In genomic region chr19:35013047-35013819, GRCh38 we compare ENCODE assay signal across 1 cellular context.
TF ChIP-seq lines count a peak whose summit lies in the region.

No MANE protein-coding gene starts in this region.

TF ChIP-seq in H1, 55 proteins besides CTCF, POLR2A, EP300 and RAD21:
- TF ChIP-seq TBP (IDR thresholded peaks at IDR 0.05; ENCODE audit: low read depth, low read length) (peak; percentile 25; the same call in 1 of the 2 replicates), HDAC2 (IDR thresholded peaks at IDR 0.05; ENCODE audit: borderline replicate concordance in 1 of 2, low read depth in 2 of 2, low read length in 2 of 2) (no peak), JUN (IDR thresholded peaks at IDR 0.05; ENCODE audit: low read depth, low read length) (no peak), BRCA1 (IDR thresholded peaks at IDR 0.05; ENCODE audit: low read depth, low read length) (peak; percentile 30; the same call in 1 of the 2 replicates), USF2 (IDR thresholded peaks at IDR 0.05; ENCODE audit: low read length) (peak; percentile 45; the same call in 1 of the 2 replicates), RXRA (IDR thresholded peaks at IDR 0.05; ENCODE audit: insufficient read depth, low read depth, low read length) (0 out of 2 replicates have a peak, but pooled peaks have one; percentile 75), SIRT6 (IDR thresholded peaks at IDR 0.05; ENCODE audit: low read length) (no peak), SIN3A (conservative IDR thresholded peaks at IDR 0.05 in 1 of 2, IDR thresholded peaks at IDR 0.05 in 1 of 2; ENCODE audit: low read depth in 1 of 2, low read length in 2 of 2) (peak in 1 of 2 experiments; percentile 61; a peak in 1 of 4 replicates), JUND (IDR thresholded peaks at IDR 0.05; ENCODE audit: low read length) (0 out of 2 replicates have a peak, but pooled peaks have one; percentile 23), POLR2AphosphoS5 (IDR thresholded peaks at IDR 0.05; ENCODE audit: low read depth, low read length) (peak; percentile 37; the same call in 1 of the 2 replicates), SP4 (IDR thresholded peaks at IDR 0.05; ENCODE audit: low read length) (peak; percentile 64; the same call in 1 of the 2 replicates), KDM5A (IDR thresholded peaks at IDR 0.05; ENCODE audit: low read length) (no peak), TEAD4 (IDR thresholded peaks at IDR 0.05; ENCODE audit: low read depth, low read length) (peak; percentile 37; the same call in 1 of the 2 replicates), GABPA (IDR thresholded peaks at IDR 0.05; ENCODE audit: borderline replicate concordance, insufficient read depth, low read length) (no peak; the same call in 1 of the 2 replicates), SP2 (IDR thresholded peaks at IDR 0.05; ENCODE audit: low read length) (no peak), CREB1 (IDR thresholded peaks at IDR 0.05) (peak; percentile 9; the same call in 1 of the 2 replicates), YY1 (IDR thresholded peaks at IDR 0.05; ENCODE audit: low read depth, low read length) (0 out of 2 replicates have a peak, but pooled peaks have one; percentile 54)
